ENCODE assay signal across 14 cellular contexts in the genomic region with DNA sequence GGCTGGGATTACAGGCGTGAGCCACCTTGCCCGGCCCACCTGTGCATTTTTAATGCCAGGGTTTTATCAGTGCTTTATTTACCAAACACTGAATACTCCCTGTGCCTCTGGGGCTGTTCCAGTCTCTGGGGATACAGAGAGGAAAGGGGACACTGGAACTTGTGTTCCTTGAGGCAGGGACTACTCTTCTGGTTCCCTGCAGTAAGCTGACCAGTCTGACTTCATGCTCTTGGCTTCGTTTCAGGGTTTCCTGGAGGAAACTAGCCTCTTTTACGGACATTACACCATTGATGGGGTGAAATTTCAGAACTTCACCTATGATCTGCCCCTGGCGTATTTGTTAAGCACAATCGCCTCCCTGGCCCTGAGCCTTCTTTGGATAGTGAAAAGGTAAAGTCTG. TPM values are rescaled to one million over a fixed set of nuclear protein-coding genes. Genes with fewer than 3 reads are reported as not detected.
DNase-seq lines count a peak whose midpoint lies in the region; ATAC-seq and TF ChIP-seq lines count a peak whose summit lies in the region.
"Had no signal": no experiment of that assay in that cellular context is flagged by ENCODE, and none has a peak within 500 bp of the region (broad histone marks: within the 10 kb centered on the region; RNA-seq: fewer than 3 reads in every experiment).

No MANE protein-coding gene starts in this region.

- H3K4me1 ChIP-seq in left ventricle myocardium inferior (peaks cover 6% of the 10 kb centered on the region), foreskin keratinocyte (no peaks in the 10 kb centered on the region)
- H3K4me1 ChIP-seq: BE2C, HAP-1 had no signal

- intact Hi-C loops in left ventricle myocardium inferior (cut with micrococcal nuclease) = no loop called here
- intact Hi-C loops in left cardiac atrium (cut with DNase I) = no loop called here

- H3K9me3 Mint-ChIP-seq in nephron progenitor cell = no peaks in the 10 kb centered on the region

- peaks cover 8% of the 10 kb centered on the region for H3K27me3 Mint-ChIP-seq in nephron progenitor cell (ENCODE audit: low read depth, poor library complexity)

- H3K27ac Mint-ChIP-seq in nephron progenitor cell = peak overlapping the region; percentile 42
- H3K27ac Mint-ChIP-seq: CD4-positive, alpha-beta memory T cell had no signal

- ATAC-seq in left cardiac atrium (no peak), GM21528 (IDR thresholded peaks at IDR 0.05; ENCODE audit: low FRiP score, unreplicated experiment) (no peak), foreskin keratinocyte (no peak)

- H3K4me3 ChIP-seq in left ventricle myocardium inferior = no peak overlapping the region
- H3K4me3 ChIP-seq: HAP-1 had no signal

- TF ChIP-seq CTCF in left ventricle myocardium inferior (IDR thresholded peaks at IDR 0.05; ENCODE audit: borderline replicate concordance) (no peak), nephron progenitor cell (IDR thresholded peaks at IDR 0.05) (no peak), foreskin keratinocyte (conservative IDR thresholded peaks at IDR 0.05) (no peak)

- H3K27me3 ChIP-seq in left ventricle myocardium inferior (ENCODE audit: low read depth) = no peaks in the 10 kb centered on the region
- no peaks in the 10 kb centered on the region for H3K27me3 ChIP-seq in foreskin keratinocyte
- H3K27me3 ChIP-seq: BE2C had no signal

- no peaks in the 10 kb centered on the region for H3K36me3 ChIP-seq in left ventricle myocardium inferior
- H3K36me3 ChIP-seq: BE2C, HAP-1 had no signal

- H3K27ac ChIP-seq in left ventricle myocardium inferior (replicated peaks) (peak overlapping the region; percentile 64), foreskin keratinocyte (no peak overlapping the region)
- H3K27ac ChIP-seq: C4-2B, HL-60 had no signal

- DNase-seq in left ventricle myocardium inferior (no peak), left cardiac atrium (no peak), cerebellum (ENCODE audit: low spot score) (peak; percentile 45), nephron progenitor cell (no peak), 8988T (no peak), foreskin keratinocyte (no peak)
- DNase-seq: BE2C; CD4-positive, alpha-beta memory T cell; DMS79; GDM1 had no signal

- peaks cover 4% of the 10 kb centered on the region for H3K36me3 Mint-ChIP-seq in nephron progenitor cell (ENCODE audit: low read depth)
- H3K36me3 Mint-ChIP-seq: CD4-positive, alpha-beta memory T cell had no signal

- H3K9me3 ChIP-seq in left ventricle myocardium inferior (replicated peaks) = peaks cover 3% of the 10 kb centered on the region
- H3K9me3 ChIP-seq: BE2C, HAP-1 had no signal

- no peak overlapping the region for H3K4me3 Mint-ChIP-seq in nephron progenitor cell
- H3K4me3 Mint-ChIP-seq: CD4-positive, alpha-beta memory T cell had no signal

- H3K4me1 Mint-ChIP-seq in nephron progenitor cell = no peaks in the 10 kb centered on the region
- H3K4me1 Mint-ChIP-seq: CD4-positive, alpha-beta memory T cell had no signal

RNA-seq across cellular contexts. Expression of gene COQ7, which starts 37.4 kb away (rescaled TPM):
- 45.4 TPM for total RNA-seq in left ventricle myocardium inferior
- total RNA-seq in left cardiac atrium = 10 to 100 TPM; 30.6 to 31.5 TPM
- 27.3 TPM for total RNA-seq in cerebellum
- 13.1 and 13.2 TPM in 2 replicates for total RNA-seq in foreskin keratinocyte
- polyA plus RNA-seq in foreskin keratinocyte = 10.0 and 10.9 TPM in 2 replicates

RNA-seq across cellular contexts. Expression of gene TMC7, which starts 46.2 kb away (rescaled TPM):
- total RNA-seq in left ventricle myocardium inferior (0.69 TPM), left cardiac atrium (1 to 10 TPM in 1 of 2 donors, under 1 TPM in 1; 0.85 to 1.2 TPM), cerebellum (2.7 TPM), foreskin keratinocyte (2.6 and 2.9 TPM in 2 replicates)
- polyA plus RNA-seq in foreskin keratinocyte = 1.2 and 1.4 TPM in 2 replicates
- total RNA-seq: CD4-positive, alpha-beta memory T cell had no signal
- polyA plus RNA-seq: CD4-positive, alpha-beta memory T cell had no signal
